In the genomic region with DNA sequence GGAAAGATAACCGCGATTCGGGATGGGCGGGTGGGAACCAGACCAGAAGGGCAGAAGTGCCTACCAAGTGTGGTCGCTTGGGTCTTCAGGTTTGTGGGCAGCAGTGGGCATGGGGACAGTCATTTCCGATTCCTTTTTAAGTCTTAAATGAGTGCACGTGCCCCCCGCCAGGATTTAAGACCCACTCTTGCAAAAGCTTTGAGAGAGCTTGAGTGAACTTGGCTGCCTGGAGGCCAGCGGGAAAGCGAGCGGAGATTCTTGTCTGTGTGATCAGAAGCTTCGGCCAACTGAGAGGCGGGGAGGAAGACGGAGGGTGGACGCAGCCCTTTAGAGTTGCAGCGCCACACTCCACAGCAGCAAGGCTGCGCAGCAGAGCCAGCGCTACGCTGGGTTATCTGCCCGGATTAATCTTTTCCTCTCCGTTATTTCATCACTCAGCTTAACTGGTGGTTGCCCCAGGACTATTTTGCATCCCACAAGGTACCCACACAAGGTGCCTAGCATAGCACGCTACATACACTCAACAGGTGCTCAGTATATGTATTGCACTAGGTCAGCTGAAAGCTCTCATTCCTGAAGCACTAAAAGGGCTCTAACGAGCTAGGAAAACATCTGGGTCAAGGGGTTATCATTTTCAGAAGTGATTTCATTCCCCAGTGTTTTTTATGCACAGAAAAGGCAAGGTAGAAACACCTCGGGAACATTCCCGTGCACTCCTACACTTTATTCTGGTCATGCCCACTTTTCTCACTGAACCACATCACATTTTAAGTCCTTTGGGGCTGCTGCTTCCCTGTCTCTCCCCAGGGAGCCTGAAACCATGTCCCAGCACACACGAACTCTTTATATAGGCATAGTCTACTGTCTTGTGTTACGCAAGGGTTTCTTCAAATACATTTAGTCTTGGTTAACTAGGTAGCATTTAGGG, we compare ENCODE assay signal across 8 cellular contexts. TPM values are rescaled to one million over a fixed set of nuclear protein-coding genes. Genes with fewer than 3 reads are reported as not detected.
DNase-seq lines count a peak whose midpoint lies in the region; ATAC-seq and FAIRE-seq lines count a peak whose summit lies in the region.

No MANE protein-coding gene starts in this region.

- no peaks in the 10 kb centered on the region for H3K9me3 Mint-ChIP-seq in activated T-cell treated with anti-CD3 and anti-CD28 coated beads, Interleukin-2, amount 50 U/mL, for 24 hours

- no peak for ATAC-seq in HG02623 (IDR thresholded peaks at IDR 0.05; ENCODE audit: unreplicated experiment)

- H3K4me3 ChIP-seq in neuron (ENCODE audit: low read length) = peak overlapping the region; percentile 43

- peak; percentile 39 for FAIRE-seq in GM18507 (lab: Jason Lieb, UNC)

- H3K4me3 Mint-ChIP-seq in activated T-cell treated with anti-CD3 and anti-CD28 coated beads, Interleukin-2, amount 50 U/mL, for 24 hours = peak overlapping the region; percentile 88

- peaks cover 21% of the 10 kb centered on the region for H3K4me1 ChIP-seq in neuron (ENCODE audit: insufficient read depth, low read length)

- H2AFZ ChIP-seq in neuron (ENCODE audit: low read depth, low read length) = peak overlapping the region; percentile 87

- peaks cover 34% of the 10 kb centered on the region for H3K27me3 ChIP-seq in neuron (ENCODE audit: insufficient read depth, low read length)

- peaks cover 73% of the 10 kb centered on the region for H3K4me1 Mint-ChIP-seq in activated T-cell treated with anti-CD3 and anti-CD28 coated beads, Interleukin-2, amount 50 U/mL, for 24 hours (ENCODE audit: low read depth)

- H3K36me3 ChIP-seq in neuron (ENCODE audit: insufficient read depth, low read length) = no peaks in the 10 kb centered on the region

- no peaks in the 10 kb centered on the region for H3K9me3 ChIP-seq in neuron (ENCODE audit: low read length)

- peaks cover 6% of the 10 kb centered on the region for H3K27me3 Mint-ChIP-seq in activated T-cell treated with anti-CD3 and anti-CD28 coated beads, Interleukin-2, amount 50 U/mL, for 24 hours

- peaks cover 27% of the 10 kb centered on the region for H3K36me3 Mint-ChIP-seq in activated T-cell treated with anti-CD3 and anti-CD28 coated beads, Interleukin-2, amount 50 U/mL, for 24 hours (ENCODE audit: low read depth)

- peak overlapping the region; percentile 92 for H3K27ac Mint-ChIP-seq in activated T-cell treated with anti-CD3 and anti-CD28 coated beads, Interleukin-2, amount 50 U/mL, for 24 hours

- DNase-seq in A172 (ENCODE audit: low spot score) = peak; percentile 33
- DNase-seq in GM18507 (ENCODE audit: extremely low spot score, insufficient read length, low read depth) = no peak
- peak; percentile 39 for DNase-seq in MV-4-11 (lab: John Stamatoyannopoulos, UW)
- DNase-seq in activated T-cell treated with anti-CD3 and anti-CD28 coated beads, Interleukin-2, amount 50 U/mL, for 24 hours = peak; percentile 64
- DNase-seq in globus pallidus (ENCODE audit: low spot score) = peak; percentile 53
- DNase-seq in HuH-7.5 (ENCODE audit: low spot score) = no peak

RNA-seq across cellular contexts. Expression of gene BATF3, which starts 1.5 kb away (rescaled TPM):
- 1.6 and 2.1 TPM in 2 replicates for total RNA-seq in A172 (2014; rRNA removed; shearing (Covaris generic))

Comparison
In these comparisons a context has a peak if more than half of its experiments do, and no peak if none do; other contexts are left out.
1. DNase-seq: peak in A172 (single experiment), MV-4-11 (single experiment), activated T-cell treated with anti-CD3 and anti-CD28 coated beads, Interleukin-2, amount 50 U/mL, for 24 hours (single experiment) and globus pallidus (single experiment); none in GM18507 (single experiment) and HuH-7.5 (single experiment).